ENCODE assay signal across 9 cellular contexts in the genomic region with DNA sequence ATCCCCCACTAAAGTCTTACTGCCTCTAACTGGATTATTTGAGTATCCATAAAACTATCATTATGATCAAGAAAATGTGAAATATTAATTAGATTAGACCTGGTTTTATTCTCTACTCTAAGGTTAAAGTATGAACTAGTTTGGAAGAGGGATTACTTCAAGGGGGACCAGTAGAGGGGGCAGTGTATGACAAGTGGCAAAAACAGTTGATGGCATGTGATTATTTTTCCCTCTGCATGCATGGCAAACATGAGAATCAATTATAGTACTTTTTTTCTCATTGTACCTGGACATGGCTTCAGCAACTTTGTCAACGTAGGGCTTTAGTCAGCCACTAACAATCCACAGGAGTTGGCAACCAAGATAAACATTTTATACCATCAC.
DNase-seq lines count a peak whose midpoint lies in the region; ATAC-seq and TF ChIP-seq lines count a peak whose summit lies in the region.
"Had no signal": no experiment of that assay in that cellular context is flagged by ENCODE, and none has a peak within 500 bp of the region (broad histone marks: within the 10 kb centered on the region; RNA-seq: fewer than 3 reads in every experiment).

No MANE protein-coding gene starts in this region.

- no peak overlapping the region for H3K4me3 ChIP-seq in dorsolateral prefrontal cortex
- H3K4me3 ChIP-seq in ovary = no peak overlapping the region

- H3K4me3 Mint-ChIP-seq in activated T-helper 2 cell treated with anti-CD3 and anti-CD28 coated beads, Interferon-gamma antibody, Interleukin-2, Interleukin-4, amounts not matched to agents 10 μg/mL and 5 μg/mL and 100 μg/mL, durations not matched to agents 14 hours and 24 hours and 36 hours (ENCODE audit: low read depth) = peak overlapping the region; percentile 45

- H3K27ac ChIP-seq in 22Rv1 (no peak overlapping the region), dorsolateral prefrontal cortex (peak overlapping the region in 1 of 59 donors; percentile 27), ovary (peak overlapping the region in 1 of 2 donors; percentile 56)
- H3K27ac ChIP-seq: epithelial cell of prostate had no signal

- H3K9me3 Mint-ChIP-seq in activated T-helper 2 cell treated with anti-CD3 and anti-CD28 coated beads, Interferon-gamma antibody, Interleukin-2, Interleukin-4, amounts not matched to agents 10 μg/mL and 5 μg/mL and 100 μg/mL, durations not matched to agents 14 hours and 24 hours and 36 hours = peaks cover 18% of the 10 kb centered on the region

- no peak for TF ChIP-seq EP300 in ovary (IDR thresholded peaks at IDR 0.05)

- H3K27me3 Mint-ChIP-seq in activated T-helper 2 cell treated with anti-CD3 and anti-CD28 coated beads, Interferon-gamma antibody, Interleukin-2, Interleukin-4, amounts not matched to agents 10 μg/mL and 5 μg/mL and 100 μg/mL, durations not matched to agents 14 hours and 24 hours and 36 hours (ENCODE audit: low read depth) = no peaks in the 10 kb centered on the region

- intact Hi-C loops in activated T-helper 2 cell treated with anti-CD3 and anti-CD28 coated beads, Interferon-gamma antibody, Interleukin-2, Interleukin-4, amounts not matched to agents 10 μg/mL and 5 μg/mL and 100 μg/mL, durations not matched to agents 14 hours and 24 hours and 36 hours (cut with micrococcal nuclease) = loop anchor here (1.0 to 2.0 kb wide), 6 partner anchors 33 to 147 kb away; no protein-coding TSS in a partner anchor
- intact Hi-C loops in dorsolateral prefrontal cortex (cut with DNase I) = no loop called here
- intact Hi-C loops in ovary (cut with DNase I) = no loop called here

- H3K4me1 Mint-ChIP-seq in activated T-helper 2 cell treated with anti-CD3 and anti-CD28 coated beads, Interferon-gamma antibody, Interleukin-2, Interleukin-4, amounts not matched to agents 10 μg/mL and 5 μg/mL and 100 μg/mL, durations not matched to agents 14 hours and 24 hours and 36 hours (ENCODE audit: low read depth) = peaks cover 77% of the 10 kb centered on the region

- H3K27me3 ChIP-seq in dorsolateral prefrontal cortex = no peaks in the 10 kb centered on the region
- H3K27me3 ChIP-seq in ovary = no peaks in the 10 kb centered on the region

- peaks cover 30% of the 10 kb centered on the region for H3K4me1 ChIP-seq in ovary (ENCODE audit: insufficient read depth)

- TF ChIP-seq CTCF in 22Rv1 (IDR thresholded peaks at IDR 0.05) (0 out of 2 replicates have a peak, but pooled peaks have one; percentile 3), dorsolateral prefrontal cortex (IDR thresholded peaks at IDR 0.05 in 54 of 56, conservative IDR thresholded peaks at IDR 0.05 in 2 of 56; ENCODE audit: low read depth in 1 of 56, partially characterized antibody in 56 of 56) (no peak), ovary (IDR thresholded peaks at IDR 0.05) (no peak)

- peaks cover 33% of the 10 kb centered on the region for H3K36me3 Mint-ChIP-seq in activated T-helper 2 cell treated with anti-CD3 and anti-CD28 coated beads, Interferon-gamma antibody, Interleukin-2, Interleukin-4, amounts not matched to agents 10 μg/mL and 5 μg/mL and 100 μg/mL, durations not matched to agents 14 hours and 24 hours and 36 hours (ENCODE audit: low read depth)

- no peaks in the 10 kb centered on the region for H3K9me3 ChIP-seq in ovary

- WGBS in ovary, 3 donors = 37 to 46% (median 41%) methylated on average over 1 of the region's 1 CpG

- no peak for DNase-seq in activated T-helper 2 cell treated with anti-CD3 and anti-CD28 coated beads, Interferon-gamma antibody, Interleukin-2, Interleukin-4, amounts not matched to agents 10 μg/mL and 5 μg/mL and 100 μg/mL, durations not matched to agents 14 hours and 24 hours and 36 hours (ENCODE audit: low spot score)
- no peak for DNase-seq in dorsolateral prefrontal cortex
- no peak for DNase-seq in NCI-H1694 (lab: John Stamatoyannopoulos, UW)
- DNase-seq in NCI-H524 treated with DMSO at 0.1 percent for 48 hours (lab: John Stamatoyannopoulos, UW) = no peak
- no peak for DNase-seq in ovary

- ATAC-seq in GM19025 (IDR thresholded peaks at IDR 0.05; ENCODE audit: low read depth, unreplicated experiment) (peak; percentile 18), HG03039 (IDR thresholded peaks at IDR 0.05; ENCODE audit: unreplicated experiment) (peak; percentile 23)

- peak overlapping the region; percentile 93 for H3K27ac Mint-ChIP-seq in activated T-helper 2 cell treated with anti-CD3 and anti-CD28 coated beads, Interferon-gamma antibody, Interleukin-2, Interleukin-4, amounts not matched to agents 10 μg/mL and 5 μg/mL and 100 μg/mL, durations not matched to agents 14 hours and 24 hours and 36 hours

- no peak for TF ChIP-seq POLR2A in ovary (IDR thresholded peaks at IDR 0.05)

- H3K36me3 ChIP-seq in ovary = no peaks in the 10 kb centered on the region
